In genomic region chr1:235077571-235078479, GRCh38 we compare ENCODE assay signal across 9 cellular contexts. TPM values are rescaled to one million over a fixed set of nuclear protein-coding genes. Genes with fewer than 3 reads are reported as not detected.
DNase-seq lines count a peak whose midpoint lies in the region; ATAC-seq, FAIRE-seq and TF ChIP-seq lines count a peak whose summit lies in the region.
"Had no signal": no experiment of that assay in that cellular context is flagged by ENCODE, and none has a peak within 500 bp of the region (broad histone marks: within the 10 kb centered on the region; RNA-seq: fewer than 3 reads in every experiment).

No MANE protein-coding gene starts in this region.

- ATAC-seq in GM21825 (IDR thresholded peaks at IDR 0.05; ENCODE audit: unreplicated experiment) (peak; percentile 30), T-cell (replicated peaks in 1 of 4) (no peak)

- WGBS in mesenchymal stem cell = 91% methylated on average over 15 of the region's 15 CpGs

- no peak overlapping the region for H3K23ac ChIP-seq in mesenchymal stem cell (ENCODE audit: low read length in 2 of 2)

- H3K18ac ChIP-seq in mesenchymal stem cell (ENCODE audit: low read depth in 1 of 2, low read length in 2 of 2) = peak overlapping the region; percentile 60 to 94

- H3K36me3 Mint-ChIP-seq in T-cell = no peaks in the 10 kb centered on the region
- no peaks in the 10 kb centered on the region for H3K36me3 Mint-ChIP-seq in immature natural killer cell

- POLR2A ChIA-PET in T-cell (lab: Charles Lee) = no interaction called here

- peak overlapping the region; percentile 38 for H2BK15ac ChIP-seq in mesenchymal stem cell (ENCODE audit: low read depth, poor library complexity, severe bottlenecking)

- no peak overlapping the region for H3K4me3 Mint-ChIP-seq in T-cell
- H3K4me3 Mint-ChIP-seq in immature natural killer cell = no peak overlapping the region

- peak overlapping the region; percentile 72 for H4K8ac ChIP-seq in mesenchymal stem cell (ENCODE audit: low read length)

- H2BK120ac ChIP-seq in mesenchymal stem cell (ENCODE audit: low read depth, low read length) = peak overlapping the region; percentile 80

- no peak overlapping the region for H2BK5ac ChIP-seq in mesenchymal stem cell (ENCODE audit: low read depth, low read length, poor library complexity, severe bottlenecking)

- peak overlapping the region; percentile 11 to 22 for H3K27ac Mint-ChIP-seq in T-cell
- H3K27ac Mint-ChIP-seq in immature natural killer cell = peak overlapping the region in 1 of 6 donors; percentile 6

- peak overlapping the region; percentile 62 to 90 for H3K4ac ChIP-seq in mesenchymal stem cell (ENCODE audit: low read depth in 1 of 2, low read length in 2 of 2)

- H3K36me3 ChIP-seq in mesenchymal stem cell (ENCODE audit: control insufficient read depth in 1 of 2, insufficient read depth in 2 of 2, low read depth in 1 of 2, low read length in 2 of 2) = no peaks in the 10 kb centered on the region

- peaks cover 36% of the 10 kb centered on the region for H3K4me1 ChIP-seq in mesenchymal stem cell (ENCODE audit: control insufficient read depth, insufficient read depth, low read depth, low read length)

- H3K27ac ChIP-seq in mesenchymal stem cell (ENCODE audit: low read length, poor library complexity, severe bottlenecking) = no peak overlapping the region

- H3K4me1 Mint-ChIP-seq in T-cell (peaks cover 7 to 32% (median 20%) of the 10 kb centered on the region in 3 donors), immature natural killer cell (peaks cover 17 to 19% of the 10 kb centered on the region in 2 donors)

- H3K27me3 ChIP-seq in mesenchymal stem cell (ENCODE audit: control insufficient read depth in 1 of 2, insufficient read depth in 1 of 2, low read length in 2 of 2) = no peaks in the 10 kb centered on the region

- TF ChIP-seq CTCF in GM12875 (IDR thresholded peaks at IDR 0.05; ENCODE audit: borderline replicate concordance, insufficient read depth, low read depth, low read length) = no peak

- H2AK5ac ChIP-seq in mesenchymal stem cell (ENCODE audit: low read length, severe bottlenecking) = peak overlapping the region; percentile 14

- H4K91ac ChIP-seq in mesenchymal stem cell (ENCODE audit: low read length) = peak overlapping the region; percentile 77

- H3K4me3 ChIP-seq in GM12875 (ENCODE audit: low read depth, low read length) (peak overlapping the region; percentile 36), mesenchymal stem cell (ENCODE audit: insufficient read depth in 1 of 2, low read depth in 1 of 2, low read length in 2 of 2) (no peak overlapping the region)

- DNase-seq in T-cell (no peak), mesenchymal stem cell (peak; percentile 51), urothelium cell line (ENCODE audit: low spot score) (no peak), immature natural killer cell (no peak), NCI-H2081 (lab: John Stamatoyannopoulos, UW) (no peak), occipital lobe (lab: John Stamatoyannopoulos, UW) (no peak)

- H3K9me3 ChIP-seq in mesenchymal stem cell (ENCODE audit: control insufficient read depth, low read length) = no peaks in the 10 kb centered on the region

- H2BK12ac ChIP-seq in mesenchymal stem cell (ENCODE audit: low read length in 2 of 2) = peak overlapping the region; percentile 99

- H3K4me2 ChIP-seq in mesenchymal stem cell (ENCODE audit: low read length, poor library complexity, severe bottlenecking) = no peak overlapping the region
- H3K4me2 ChIP-seq: KMS-11 had no signal

- H3K14ac ChIP-seq in mesenchymal stem cell (ENCODE audit: low read length in 2 of 2) = peak overlapping the region in 1 of 2 experiments; percentile 78

- peak overlapping the region; percentile 20 for H3K9ac ChIP-seq in mesenchymal stem cell (ENCODE audit: low read length)
- H3K9ac ChIP-seq: KMS-11 had no signal

- H2AFZ ChIP-seq in mesenchymal stem cell (ENCODE audit: low read depth, low read length) = no peak overlapping the region

- H3K9me3 Mint-ChIP-seq in T-cell (no peaks in the 10 kb centered on the region), immature natural killer cell (no peaks in the 10 kb centered on the region)

- no peak for FAIRE-seq in urothelium cell line (lab: Jason Lieb, UNC)

- CTCF ChIA-PET in T-cell (lab: Charles Lee) = no interaction called here

- H3K27me3 Mint-ChIP-seq in T-cell = no peaks in the 10 kb centered on the region
- peaks cover 3 to 7% (median 5%) of the 10 kb centered on the region in 3 donors for H3K27me3 Mint-ChIP-seq in immature natural killer cell (ENCODE audit: low read depth in 3 of 3)

- no peaks in the 10 kb centered on the region for H3K79me1 ChIP-seq in mesenchymal stem cell (replicated peaks; ENCODE audit: low read length, poor library complexity, severe bottlenecking)

RNA-seq across cellular contexts. Expression of gene TOMM20, which starts 50.8 kb away (rescaled TPM):
- total RNA-seq in T-cell (100 to 1,000 TPM in 4 of 5 donors, 10 to 100 TPM in 1; 81.7 to 115 (median 106) TPM), occipital lobe (181 TPM)
- polyA plus RNA-seq in mesenchymal stem cell (2013, experiment 1 of 2) = 99.5 TPM
- 104 TPM for polyA plus RNA-seq in mesenchymal stem cell (2013, experiment 2 of 2)
- 10 to 100 TPM; 23.6 to 32.4 (median 29.4) TPM for polyA plus RNA-seq in immature natural killer cell
